ENCODE assay signal across 15 cellular contexts in the genomic region with DNA sequence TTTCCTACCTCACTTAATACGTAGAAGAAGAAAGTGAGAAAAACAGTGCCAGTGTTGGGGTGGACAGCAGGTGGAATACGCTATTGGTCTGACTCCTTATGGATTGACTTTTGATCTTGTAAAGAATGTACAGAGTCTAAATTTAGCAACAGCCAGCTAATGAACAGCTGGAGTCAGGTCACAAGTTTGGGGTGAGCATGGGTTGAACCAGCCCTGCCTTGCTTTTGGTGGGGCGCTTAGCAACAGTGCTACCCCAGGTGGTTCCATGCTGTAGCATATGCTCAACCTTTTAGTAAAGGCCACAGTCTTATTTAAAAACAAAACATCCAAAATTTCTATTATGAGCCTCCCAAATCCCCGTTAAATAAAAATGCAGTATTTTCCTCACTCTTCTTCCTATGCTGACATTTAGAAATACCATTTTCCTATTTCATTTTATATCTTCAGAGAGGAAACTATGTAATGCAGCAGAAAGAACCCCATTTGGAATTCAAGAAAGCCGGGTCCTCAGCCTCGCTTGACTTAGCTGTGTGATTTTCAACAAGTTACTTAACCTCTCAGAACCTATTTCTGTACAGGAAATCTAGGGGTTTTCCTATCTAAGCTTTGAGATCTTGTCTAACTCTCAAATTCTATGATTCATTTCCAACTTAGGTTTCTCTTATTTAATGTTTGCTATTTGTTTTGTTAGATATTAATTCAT.
DNase-seq lines count a peak whose midpoint lies in the region; ATAC-seq, FAIRE-seq and TF ChIP-seq lines count a peak whose summit lies in the region.
"Had no signal": no experiment of that assay in that cellular context is flagged by ENCODE, and none has a peak within 500 bp of the region (broad histone marks: within the 10 kb centered on the region; RNA-seq: fewer than 3 reads in every experiment).

No MANE protein-coding gene starts in this region.

- FAIRE-seq in GM12891 (lab: Jason Lieb, UNC): peak; percentile 40
- FAIRE-seq in HepG2 (lab: Jason Lieb, UNC): no peak

- intact Hi-C loops in A673 (cut with micrococcal nuclease; ENCODE audit: unreplicated experiment): no loop called here
- intact Hi-C loops in HepG2 (cut with micrococcal nuclease; ENCODE audit: unreplicated experiment): no loop called here

- H3K4me2 ChIP-seq in HepG2 (ENCODE audit: low read depth, low read length): no peak overlapping the region

- H3K27ac Mint-ChIP-seq in CD4-positive, CD25-positive, alpha-beta regulatory T cell: peak overlapping the region; percentile 39 to 88 (median 49)
- peak overlapping the region; percentile 82 for H3K27ac Mint-ChIP-seq in T-helper 2 cell treated with Interferon-gamma antibody and Interleukin-4, amounts not matched to agents 5 μg/mL and 100 μg/mL, for 36 hours
- H3K27ac Mint-ChIP-seq in immature natural killer cell: peak overlapping the region; percentile 88 to 96 (median 94)

- no peaks in the 10 kb centered on the region for H3K36me3 ChIP-seq in CD4-positive, CD25-positive, alpha-beta regulatory T cell (ENCODE audit: control insufficient read depth, insufficient read depth, low read length)
- no peaks in the 10 kb centered on the region for H3K36me3 ChIP-seq in A673 (ENCODE audit: insufficient read depth, low read length, poor library complexity, severe bottlenecking)
- H3K36me3 ChIP-seq in HepG2 (replicated peaks in 1 of 2; ENCODE audit: control insufficient read depth in 1 of 2, insufficient read depth in 2 of 2, low read length in 2 of 2): no peaks in the 10 kb centered on the region
- H3K36me3 ChIP-seq: ascending aorta had no signal

- no peak for TF ChIP-seq CTCF in A673 (conservative IDR thresholded peaks at IDR 0.05; ENCODE audit: low read depth, low read length)
- no peak for TF ChIP-seq CTCF in HepG2 (CRISPR knock-in tag; IDR thresholded peaks at IDR 0.05)

- BruUV-seq in A673 (replicated peaks; lab: Mats Ljungman, UMichigan) (no TSS peak), HepG2 (replicated peaks; lab: Mats Ljungman, UMichigan) (no TSS peak)

- DNase-seq in CD4-positive, CD25-positive, alpha-beta regulatory T cell: no peak
- DNase-seq in GM12891 (ENCODE audit: insufficient read length, low spot score): no peak
- no peak for DNase-seq in T-helper 2 cell treated with Interferon-gamma antibody and Interleukin-4, amounts not matched to agents 5 μg/mL and 100 μg/mL, for 36 hours (ENCODE audit: low spot score)
- peak in 2 of 3 donors; percentile 34 to 47 for DNase-seq in immature natural killer cell
- DNase-seq in germinal center (ENCODE audit: low spot score): no peak
- DNase-seq in NK-92 treated with Interleukin-12 subunit alpha and Interleukin-12 subunit beta, amount 100 ng/mL, for 24 hours (lab: John Stamatoyannopoulos, UW): no peak
- no peak for DNase-seq in A673 (ENCODE audit: low spot score)
- DNase-seq in HepG2 (ENCODE audit: low spot score): no peak
- DNase-seq: AML-193, cortex of kidney, erythroblast, kidney glomerular epithelial cell, NCI-H2171 treated with DMSO at 0.1 percent for 48 hours, SHP77 treated with DMSO at 0.1 percent for 48 hours had no signal

- no peak overlapping the region for H2AFZ ChIP-seq in HepG2 (ENCODE audit: low read length)

- no peaks in the 10 kb centered on the region for H4K20me1 ChIP-seq in HepG2 (ENCODE audit: insufficient read depth, low read length)

- no peaks in the 10 kb centered on the region for H3K36me3 Mint-ChIP-seq in CD4-positive, CD25-positive, alpha-beta regulatory T cell
- peaks cover 9% of the 10 kb centered on the region for H3K36me3 Mint-ChIP-seq in T-helper 2 cell treated with Interferon-gamma antibody and Interleukin-4, amounts not matched to agents 5 μg/mL and 100 μg/mL, for 36 hours (ENCODE audit: low read depth)
- no peaks in the 10 kb centered on the region for H3K36me3 Mint-ChIP-seq in immature natural killer cell

- peak overlapping the region; percentile 29 for H3K27ac ChIP-seq in CD4-positive, CD25-positive, alpha-beta regulatory T cell (ENCODE audit: insufficient read depth, low read length, poor library complexity, severe bottlenecking)
- H3K27ac ChIP-seq in A673 (ENCODE audit: low read depth, low read length, poor library complexity, severe bottlenecking) (no peak overlapping the region), HepG2 (ENCODE audit: extremely low read length, insufficient read depth, low read length) (no peak overlapping the region)
- H3K27ac ChIP-seq: ascending aorta had no signal

- no peak for TF ChIP-seq RAD21 in HepG2 (CRISPR knock-in tag; IDR thresholded peaks at IDR 0.05)

- POLR2A ChIA-PET in A673 (lab: Charles Lee; ENCODE audit: low non-redundant PET): no interaction called here
- POLR2A ChIA-PET in HepG2 (lab: Yijun Ruan, JAX): no interaction called here

- no peaks in the 10 kb centered on the region for H3K9me3 ChIP-seq in CD4-positive, CD25-positive, alpha-beta regulatory T cell (ENCODE audit: control insufficient read depth in 2 of 2, low read length in 2 of 2)
- H3K9me3 ChIP-seq in A673 (ENCODE audit: low read depth, low read length, poor library complexity, severe bottlenecking) (no peaks in the 10 kb centered on the region), HepG2 (ENCODE audit: low read length) (no peaks in the 10 kb centered on the region)
- H3K9me3 ChIP-seq: ascending aorta had no signal

- peaks cover 7% of the 10 kb centered on the region for H3K27me3 Mint-ChIP-seq in CD4-positive, CD25-positive, alpha-beta regulatory T cell
- no peaks in the 10 kb centered on the region for H3K27me3 Mint-ChIP-seq in T-helper 2 cell treated with Interferon-gamma antibody and Interleukin-4, amounts not matched to agents 5 μg/mL and 100 μg/mL, for 36 hours (ENCODE audit: low read depth)
- H3K27me3 Mint-ChIP-seq in immature natural killer cell (ENCODE audit: low read depth in 3 of 3): peaks cover 0 to 8% (median 0%) of the 10 kb centered on the region in 3 donors

- no peaks in the 10 kb centered on the region for H3K27me3 ChIP-seq in CD4-positive, CD25-positive, alpha-beta regulatory T cell (ENCODE audit: control insufficient read depth, insufficient read depth, low read length)
- H3K27me3 ChIP-seq in A673 (replicated peaks; ENCODE audit: insufficient read depth, low read depth, low read length, poor library complexity): no peaks in the 10 kb centered on the region
- H3K27me3 ChIP-seq in HepG2 (ENCODE audit: control insufficient read depth in 1 of 2, insufficient read depth in 2 of 2, low read length in 2 of 2): no peaks in the 10 kb centered on the region
- H3K27me3 ChIP-seq: ascending aorta had no signal

- TF ChIP-seq EP300 in HepG2 (IDR thresholded peaks at IDR 0.05; ENCODE audit: low read depth in 2 of 2, low read length in 2 of 2): no peak
- no peak for TF ChIP-seq EP300 in HepG2 (CRISPR knock-in tag; IDR thresholded peaks at IDR 0.05; ENCODE audit: borderline replicate concordance)

- no peak for TF ChIP-seq POLR2A in GM12891 (IDR thresholded peaks at IDR 0.05; ENCODE audit: low read depth, low read length)
- TF ChIP-seq POLR2A in HepG2 (IDR thresholded peaks at IDR 0.05; ENCODE audit: insufficient read depth in 1 of 2, low read depth in 2 of 2, low read length in 2 of 2): no peak

- peak in 1 of 2 donors; percentile 44 for ATAC-seq in CD4-positive, CD25-positive, alpha-beta regulatory T cell (ENCODE audit: low read depth in 2 of 2)
- ATAC-seq in HepG2: no peak

- no peak overlapping the region for H3K9ac ChIP-seq in HepG2 (ENCODE audit: insufficient read depth, low read depth, low read length)

- H3K4me1 ChIP-seq in CD4-positive, CD25-positive, alpha-beta regulatory T cell (ENCODE audit: control insufficient read depth, insufficient read depth, low read length, poor library complexity, severe bottlenecking): peaks cover 17% of the 10 kb centered on the region
- H3K4me1 ChIP-seq in A673 (ENCODE audit: insufficient read depth, low read length, poor library complexity, severe bottlenecking) (no peaks in the 10 kb centered on the region), HepG2 (ENCODE audit: insufficient read depth, low read length) (0 out of 2 replicates have a peak, but pooled peaks cover 9% of the 10 kb centered on the region)
- H3K4me1 ChIP-seq: ascending aorta had no signal

- peaks cover 21 to 43% (median 26%) of the 10 kb centered on the region in 4 donors for H3K4me1 Mint-ChIP-seq in CD4-positive, CD25-positive, alpha-beta regulatory T cell
- H3K4me1 Mint-ChIP-seq in T-helper 2 cell treated with Interferon-gamma antibody and Interleukin-4, amounts not matched to agents 5 μg/mL and 100 μg/mL, for 36 hours (ENCODE audit: low read depth): peaks cover 71% of the 10 kb centered on the region
- peaks cover 61 to 63% of the 10 kb centered on the region in 2 donors for H3K4me1 Mint-ChIP-seq in immature natural killer cell

- H3K4me3 ChIP-seq in CD4-positive, CD25-positive, alpha-beta regulatory T cell (ENCODE audit: low read depth, low read length): no peak overlapping the region
- no peak overlapping the region for H3K4me3 ChIP-seq in A673 (ENCODE audit: low read depth, low read length, poor library complexity, severe bottlenecking)
- no peak overlapping the region for H3K4me3 ChIP-seq in HepG2 (replicated peaks in 1 of 3; ENCODE audit: insufficient read depth in 1 of 3, low read depth in 2 of 3, low read length in 3 of 3)
- H3K4me3 ChIP-seq: ascending aorta had no signal

- 52% methylated on average over 6 of the region's 6 CpGs for WGBS in HepG2 (ENCODE audit: low lambda C conversion rate)

- H3K9me3 Mint-ChIP-seq in CD4-positive, CD25-positive, alpha-beta regulatory T cell: peaks cover 0 to 3% (median 0%) of the 10 kb centered on the region in 7 donors
- peaks cover 3% of the 10 kb centered on the region for H3K9me3 Mint-ChIP-seq in T-helper 2 cell treated with Interferon-gamma antibody and Interleukin-4, amounts not matched to agents 5 μg/mL and 100 μg/mL, for 36 hours
- no peaks in the 10 kb centered on the region for H3K9me3 Mint-ChIP-seq in immature natural killer cell

- CTCF ChIA-PET in A673 (lab: Charles Lee) (no interaction called here), HepG2 (lab: Yijun Ruan, JAX; ENCODE audit: low intra/inter-chr PET ratio, low total read pairs) (no interaction called here)

- H3K4me3 Mint-ChIP-seq in CD4-positive, CD25-positive, alpha-beta regulatory T cell: peak overlapping the region in 3 of 4 donors; percentile 4 to 45 (median 32)
- H3K4me3 Mint-ChIP-seq in T-helper 2 cell treated with Interferon-gamma antibody and Interleukin-4, amounts not matched to agents 5 μg/mL and 100 μg/mL, for 36 hours: peak overlapping the region; percentile 67
- peak overlapping the region; percentile 50 to 84 (median 69) for H3K4me3 Mint-ChIP-seq in immature natural killer cell

- in situ Hi-C loops in HepG2 (cut with HindIII; ENCODE audit: extremely low pct_ligation_motif_present, low pct_unique_long_range_greater_than_20kb): no loop called here

- H3K79me2 ChIP-seq in HepG2 (ENCODE audit: insufficient read depth, low read length): no peaks in the 10 kb centered on the region

TF ChIP-seq in GM12891, 5 proteins besides CTCF, POLR2A, EP300 and RAD21 (continues in another document):
- no peak for TF ChIP-seq POU2F2 (IDR thresholded peaks at IDR 0.05; ENCODE audit: low read depth, low read length)
- no peak for TF ChIP-seq SPI1 (IDR thresholded peaks at IDR 0.05; ENCODE audit: low read depth, low read length)

TF ChIP-seq in HepG2, 621 proteins besides CTCF, POLR2A, EP300 and RAD21 (continues in another document):
- TF ChIP-seq ZBTB42 (CRISPR knock-in tag; IDR thresholded peaks at IDR 0.05): no peak
- no peak for TF ChIP-seq ZNF709 (CRISPR knock-in tag; IDR thresholded peaks at IDR 0.05)

Comparison
In these comparisons a context has a peak if more than half of its experiments do, and no peak if none do; other contexts are left out.
1. DNase-seq: peak in immature natural killer cell (2 of 3); none in CD4-positive, CD25-positive, alpha-beta regulatory T cell (0 of 3), GM12891 (single experiment), T-helper 2 cell treated with Interferon-gamma antibody and Interleukin-4, amounts not matched to agents 5 μg/mL and 100 μg/mL, for 36 hours (single experiment), germinal center (single experiment), NK-92 treated with Interleukin-12 subunit alpha and Interleukin-12 subunit beta, amount 100 ng/mL, for 24 hours (single experiment), A673 (single experiment) and HepG2 (single experiment).
2. Peak in every context shown above with its lines, with median percentiles within 50 percentile points of each other: H3K27ac Mint-ChIP-seq and H3K4me3 Mint-ChIP-seq.